In genomic region chr12:89258240-89258969, GRCh38 we compare ENCODE assay signal across 28 cellular contexts.
"Had no signal": no experiment of that assay in that cellular context is flagged by ENCODE, and none has a peak within 500 bp of the region (broad histone marks: within the 10 kb centered on the region; RNA-seq: fewer than 3 reads in every experiment).

No MANE protein-coding gene starts in this region.

- H3K79me2 ChIP-seq: hepatocyte had no signal

- H3K27me3 Mint-ChIP-seq: dendritic cell treated with granulocyte-macrophage colony-stimulating factor and Interleukin-4, amounts not matched to agents 40 ng/mL and 50 ng/mL, for 4 days; effector memory CD8-positive, alpha-beta T cell; naive B cell; naive thymus-derived CD8-positive, alpha-beta T cell had no signal

- H3K4me2 ChIP-seq: hepatocyte had no signal

- H3K36me3 Mint-ChIP-seq: mesothelial cell of epicardium had no signal

- H2AFZ ChIP-seq: hepatocyte had no signal

- H3K9me3 Mint-ChIP-seq: immature natural killer cell had no signal

- H3K27ac Mint-ChIP-seq: dendritic cell treated with granulocyte-macrophage colony-stimulating factor and Interleukin-4, amounts not matched to agents 40 ng/mL and 50 ng/mL, for 4 days; effector memory CD8-positive, alpha-beta T cell; endodermal cell; immature natural killer cell; mesothelial cell of epicardium; naive B cell had no signal

- DNase-seq: colonic mucosa; cortex of kidney; effector CD8-positive, alpha-beta T cell; effector memory CD8-positive, alpha-beta T cell; endodermal cell; foreskin keratinocyte; heart left ventricle; hypothalamus; immature natural killer cell; islet precursor cell; kidney; kidney glomerular epithelial cell; left colon; left lung; left ventricle myocardium superior; lower lobe of right lung; mesenchymal stem cell; mucosa of descending colon; naive B cell; naive thymus-derived CD8-positive, alpha-beta T cell had no signal

- H3K4me1 ChIP-seq: colonic mucosa, foreskin keratinocyte, left lung, lower lobe of right lung had no signal

- FAIRE-seq: endometrium, endothelial cell of umbilical vein, frontal cortex, kidney had no signal

- H3K36me3 ChIP-seq: colonic mucosa, esophagus muscularis mucosa, gastroesophageal sphincter, heart left ventricle, left lung, lower lobe of right lung had no signal

- H3K4me3 Mint-ChIP-seq: dendritic cell treated with granulocyte-macrophage colony-stimulating factor and Interleukin-4, amounts not matched to agents 40 ng/mL and 50 ng/mL, for 4 days; effector memory CD8-positive, alpha-beta T cell; endodermal cell; immature natural killer cell; mesothelial cell of epicardium; naive B cell; naive thymus-derived CD8-positive, alpha-beta T cell had no signal

- H3K27ac ChIP-seq: colonic mucosa, esophagus muscularis mucosa, foreskin keratinocyte, gastroesophageal sphincter, heart left ventricle, hepatocyte, left lung, lower lobe of right lung had no signal

- ATAC-seq: effector memory CD8-positive, alpha-beta T cell; foreskin keratinocyte; gastroesophageal sphincter; heart left ventricle; left colon; left lung; left ventricle myocardium superior; lower lobe of right lung; mucosa of descending colon; naive thymus-derived CD8-positive, alpha-beta T cell had no signal

- H3K4me3 ChIP-seq: colonic mucosa, esophagus muscularis mucosa, gastroesophageal sphincter, heart left ventricle, hepatocyte, left lung, lower lobe of right lung, mucosa of descending colon had no signal

- H3K9me3 ChIP-seq: colonic mucosa, esophagus muscularis mucosa, mucosa of descending colon had no signal

- H3K27me3 ChIP-seq: colonic mucosa, esophagus muscularis mucosa, foreskin keratinocyte, gastroesophageal sphincter, heart left ventricle, hepatocyte, left lung had no signal
